ENCODE assay signal across 1 cellular context in genomic region chr6:42786525-42786985, GRCh38.
TF ChIP-seq lines count a peak whose summit lies in the region.

No MANE protein-coding gene starts in this region.

TF ChIP-seq in GM12878, 131 proteins besides CTCF, POLR2A, EP300 and RAD21 (continued from another document):
- TF ChIP-seq MAX (IDR thresholded peaks at IDR 0.05; ENCODE audit: low read depth, low read length) (no peak), HCFC1 (IDR thresholded peaks at IDR 0.05; ENCODE audit: low read length) (no peak)
